9 cellular contexts compared by ENCODE assay signal in genomic region chr11:107591446-107592236, GRCh38. TPM values are rescaled to one million over a fixed set of nuclear protein-coding genes. Genes with fewer than 3 reads are reported as not detected.
A peak's percentile ranks its signal among the peaks of the same experiment; 100 is the strongest.
DNase-seq lines count a peak whose midpoint lies in the region; ATAC-seq and TF ChIP-seq lines count a peak whose summit lies in the region.
"Had no signal": no experiment of that assay in that cellular context is flagged by ENCODE, and none has a peak within 500 bp of the region (broad histone marks: within the 10 kb centered on the region; RNA-seq: fewer than 3 reads in every experiment).

No MANE protein-coding gene starts in this region.

- peak overlapping the region; percentile 79 for H3K4me3 ChIP-seq in AG10803 (ENCODE audit: low read length)
- H3K4me3 ChIP-seq in HUES6 (ENCODE audit: low read depth, low read length) = peak overlapping the region; percentile 91
- peak overlapping the region; percentile 89 for H3K4me3 ChIP-seq in psoas muscle

- H3K9ac ChIP-seq in HUES6 (ENCODE audit: low read length) = no peak overlapping the region

- H3K4me3 Mint-ChIP-seq in activated T-cell treated with anti-CD3 and anti-CD28 coated beads, Interleukin-2, amount 50 U/mL, for 72 hours = peak overlapping the region; percentile 90 to 96

- H3K27ac ChIP-seq in HUES6 (ENCODE audit: low read depth, low read length) = no peak overlapping the region
- H3K27ac ChIP-seq in psoas muscle = no peak overlapping the region
- H3K27ac ChIP-seq: neutrophil had no signal

- no peak overlapping the region for H3K27ac Mint-ChIP-seq in activated T-cell treated with anti-CD3 and anti-CD28 coated beads, Interleukin-2, amount 50 U/mL, for 72 hours

- intact Hi-C loops in head of caudate nucleus (cut with DNase I) = no loop called here
- intact Hi-C loops in psoas muscle (cut with DNase I) = no loop called here

- H3K9me3 ChIP-seq in HUES6 (ENCODE audit: control insufficient read depth, insufficient read depth, low read depth, low read length) = no peaks in the 10 kb centered on the region
- no peaks in the 10 kb centered on the region for H3K9me3 ChIP-seq in psoas muscle
- H3K9me3 ChIP-seq: neutrophil had no signal

- peak; percentile 11 for DNase-seq in AG10803 (ENCODE audit: low read depth)
- DNase-seq in activated T-cell treated with anti-CD3 and anti-CD28 coated beads, Interleukin-2, amount 50 U/mL, for 72 hours = peak; percentile 67 to 75
- peak in 39 of 42 donors; percentile 10 to 64 (median 36) for DNase-seq in head of caudate nucleus
- DNase-seq in psoas muscle = peak in 1 of 2 donors; percentile 51
- DNase-seq in ureter (ENCODE audit: low spot score) = no peak

- H3K36me3 ChIP-seq in HUES6 (ENCODE audit: control insufficient read depth, insufficient read depth, low read length) (no peaks in the 10 kb centered on the region), psoas muscle (ENCODE audit: insufficient read depth in 1 of 2, low read depth in 1 of 2) (no peaks in the 10 kb centered on the region)
- H3K36me3 ChIP-seq: neutrophil had no signal

- H3K4me1 ChIP-seq in HUES6 (ENCODE audit: control insufficient read depth, insufficient read depth, low read length) = peaks cover 21% of the 10 kb centered on the region
- no peaks in the 10 kb centered on the region for H3K4me1 ChIP-seq in psoas muscle

- H3K36me3 Mint-ChIP-seq in activated T-cell treated with anti-CD3 and anti-CD28 coated beads, Interleukin-2, amount 50 U/mL, for 72 hours (ENCODE audit: insufficient read depth in 2 of 2) = peaks cover 5 to 6% of the 10 kb centered on the region in 2 donors

- H3K4me1 Mint-ChIP-seq in activated T-cell treated with anti-CD3 and anti-CD28 coated beads, Interleukin-2, amount 50 U/mL, for 72 hours (ENCODE audit: low read depth) = peaks cover 30% of the 10 kb centered on the region

- H3K27me3 ChIP-seq in HUES6 (ENCODE audit: control insufficient read depth, insufficient read depth, low read length) = peaks cover 85% of the 10 kb centered on the region
- peaks cover 0 to 3% (median 3%) of the 10 kb centered on the region in 3 donors for H3K27me3 ChIP-seq in psoas muscle (ENCODE audit: insufficient read depth in 3 of 3, low read length in 2 of 3)

- ATAC-seq in GM19351 (IDR thresholded peaks at IDR 0.05; ENCODE audit: unreplicated experiment) = peak; percentile 40
- ATAC-seq in activated T-cell treated with anti-CD3 and anti-CD28 coated beads, Interleukin-2, amount 50 U/mL, for 72 hours (replicated peaks in 1 of 2) = peak; percentile 89 to 94
- ATAC-seq in psoas muscle = peak; percentile 32 to 63 (median 48)
- ATAC-seq in HG02763 (IDR thresholded peaks at IDR 0.05; ENCODE audit: unreplicated experiment) = no peak

- peaks cover 96% of the 10 kb centered on the region for H3K27me3 Mint-ChIP-seq in activated T-cell treated with anti-CD3 and anti-CD28 coated beads, Interleukin-2, amount 50 U/mL, for 72 hours (ENCODE audit: low read depth)

- 1 to 2% (median 1%) methylated on average over 44 to 46 of the region's 46 CpGs for WGBS in psoas muscle, 3 donors

- no peak for TF ChIP-seq CTCF in AG10803 (conservative IDR thresholded peaks at IDR 0.05; ENCODE audit: low read length)
- no peak for TF ChIP-seq CTCF in psoas muscle (IDR thresholded peaks at IDR 0.05)

- peaks cover 2% of the 10 kb centered on the region in 2 donors for H3K9me3 Mint-ChIP-seq in activated T-cell treated with anti-CD3 and anti-CD28 coated beads, Interleukin-2, amount 50 U/mL, for 72 hours

RNA-seq across cellular contexts. Expression of gene ELMOD1, which starts 0.7 kb away (rescaled TPM):
- total RNA-seq in activated T-cell treated with anti-CD3 and anti-CD28 coated beads, Interleukin-2, amount 50 U/mL, for 72 hours = not detected
- 1 to 10 TPM in 3 of 4 donors, under 1 TPM in 1; 0.90 to 4.7 (median 2.0) TPM for total RNA-seq in psoas muscle
- 1 to 10 TPM in 2 of 3 donors, under 1 TPM in 1; 0.17 to 2.4 (median 1.4) TPM for polyA plus RNA-seq in psoas muscle
- total RNA-seq in ureter = 0.39 TPM

RNA-seq across cellular contexts. Expression of gene ALKBH8, which starts 26.1 kb away (rescaled TPM):
- total RNA-seq in activated T-cell treated with anti-CD3 and anti-CD28 coated beads, Interleukin-2, amount 50 U/mL, for 72 hours = 10 to 100 TPM; 12.8 TPM
- total RNA-seq in psoas muscle (10 to 100 TPM in 1 of 4 donors, 1 to 10 TPM in 3; 6.8 to 11.6 (median 8.1) TPM), ureter (13.1 TPM)
- 10 to 100 TPM in 1 of 3 donors, 1 to 10 TPM in 2; 4.2 to 23.8 (median 4.7) TPM for polyA plus RNA-seq in psoas muscle
